In the genomic region with DNA sequence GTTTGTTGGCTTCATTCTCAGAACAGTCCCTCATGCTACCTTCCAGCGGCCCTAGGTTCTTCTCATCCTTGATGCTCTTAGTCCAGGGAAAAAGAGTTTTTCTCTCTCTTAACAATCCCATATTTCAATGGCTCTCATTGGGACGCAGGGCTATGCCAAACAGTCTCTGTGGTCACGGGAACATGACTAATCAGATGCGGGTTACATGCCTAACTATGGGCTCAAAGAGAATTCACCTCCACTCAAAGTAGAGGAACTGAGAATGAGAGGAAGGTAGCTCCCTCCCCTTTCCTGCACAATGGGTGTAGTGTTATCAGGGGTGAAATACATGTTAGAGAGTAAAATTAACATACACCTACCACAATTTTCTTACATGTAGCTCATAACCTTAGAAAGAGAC, we compare ENCODE assay signal across 25 cellular contexts. TPM values are rescaled to one million over a fixed set of nuclear protein-coding genes. Genes with fewer than 3 reads are reported as not detected.
DNase-seq lines count a peak whose midpoint lies in the region; ATAC-seq, FAIRE-seq and TF ChIP-seq lines count a peak whose summit lies in the region.
"Had no signal": no experiment of that assay in that cellular context is flagged by ENCODE, and none has a peak within 500 bp of the region (broad histone marks: within the 10 kb centered on the region; RNA-seq: fewer than 3 reads in every experiment).

No MANE protein-coding gene starts in this region.

- in situ Hi-C loops in SK-MEL-5 (cut with HindIII; ENCODE audit: low pct_unique_long_range_greater_than_20kb, low sequenced_read_pairs), result no loop called here

- ATAC-seq in HG03571 (IDR thresholded peaks at IDR 0.05; ENCODE audit: unreplicated experiment) (no peak), GM18502 (IDR thresholded peaks at IDR 0.05; ENCODE audit: poor library complexity, unreplicated experiment) (no peak)
- ATAC-seq: foreskin keratinocyte, heart right ventricle, SK-N-SH treated with all-trans-retinoic acid at 6 μM for 48 hours had no signal

- peak; percentile 59 for FAIRE-seq in GM12891 (lab: Jason Lieb, UNC)

- no peak for DNase-seq in GM12891 (ENCODE audit: insufficient read length, low spot score)
- DNase-seq in M059J (ENCODE audit: low read depth), result peak; percentile 67
- peak; percentile 83 for DNase-seq in SK-MEL-5 (ENCODE audit: low read depth, low spot score)
- peak; percentile 25 for DNase-seq in myocyte (ENCODE audit: low read depth)
- no peak for DNase-seq in GM19238 (ENCODE audit: insufficient read length, low spot score)
- DNase-seq in LoVo (ENCODE audit: low spot score), result no peak
- DNase-seq: activated effector memory CD4-positive, alpha-beta T cell treated with anti-CD3 and anti-CD28 coated beads, Interleukin-2, amount 50 U/mL, for 16 hours; activated naive CD8-positive, alpha-beta T cell treated with anti-CD3 and anti-CD28 coated beads, Interleukin-2, amount 10 ng/mL, durations not matched to agents 7 days and 5 days; activated T-cell treated with anti-CD3 and anti-CD28 coated beads, Interleukin-2, amount 50 U/mL, for 1 hour; central memory CD4-positive, alpha-beta T cell; DMS79; endodermal cell; foreskin keratinocyte; GF-D8; heart right ventricle; KBM-7; kidney glomerular epithelial cell; NCI-H187 treated with DMSO at 0.1 percent for 48 hours; NCI-H526; spleen; T-helper 2 cell; upper lobe of left lung had no signal

- no peak for TF ChIP-seq POLR2A in GM12891 (IDR thresholded peaks at IDR 0.05; ENCODE audit: low read depth, low read length)

TF ChIP-seq in GM12891, 5 proteins besides CTCF, POLR2A, EP300 and RAD21:
- TF ChIP-seq PAX5 (IDR thresholded peaks at IDR 0.05; ENCODE audit: insufficient read depth, low read length, severe bottlenecking) (no peak), POU2F2 (IDR thresholded peaks at IDR 0.05; ENCODE audit: low read depth, low read length) (no peak), SPI1 (IDR thresholded peaks at IDR 0.05; ENCODE audit: low read depth, low read length) (peak; percentile 83), POLR2AphosphoS5 (IDR thresholded peaks at IDR 0.05; ENCODE audit: low read depth, low read length) (no peak), TAF1 (IDR thresholded peaks at IDR 0.05; ENCODE audit: low read depth, low read length) (no peak)

RNA-seq across cellular contexts. Expression of gene ATRN, which starts 18.1 kb away (rescaled TPM):
- polyA plus RNA-seq in GM12891 (2012; ENCODE audit: low read depth, missing spikeins), result 3.5 TPM
- 16.5 and 33.7 TPM in 2 replicates for total RNA-seq in M059J (2014; rRNA removed; shearing (Covaris generic))
- 53.6 and 54.1 TPM in 2 replicates for total RNA-seq in SK-MEL-5 (2014; rRNA removed; shearing (Covaris generic))
- 68.6 and 87.8 TPM in 2 replicates for polyA plus RNA-seq in SK-MEL-5 (2015; cell fraction: cytosol; rRNA removed)
- 24.1 and 31.4 TPM in 2 replicates for polyA plus RNA-seq in SK-MEL-5 (2015; cell fraction: nucleus; rRNA removed)
- 30.1 and 33.5 TPM in 2 replicates for total RNA-seq in myocyte
- polyA plus RNA-seq in myocyte (2012), result 27.9 TPM

RNA-seq across cellular contexts. Expression of gene DNAAF9, which starts 45.2 kb away (rescaled TPM):
- polyA plus RNA-seq in GM12891 (2012; ENCODE audit: low read depth, missing spikeins), result 0.63 TPM
- total RNA-seq in M059J (2014; rRNA removed; shearing (Covaris generic)), result 3.0 and 7.6 TPM in 2 replicates
- total RNA-seq in SK-MEL-5 (2014; rRNA removed; shearing (Covaris generic)), result 7.5 and 7.9 TPM in 2 replicates
- 7.3 and 9.6 TPM in 2 replicates for polyA plus RNA-seq in SK-MEL-5 (2015; cell fraction: cytosol; rRNA removed)
- polyA plus RNA-seq in SK-MEL-5 (2015; cell fraction: nucleus; rRNA removed), result 18.2 and 23.4 TPM in 2 replicates
- total RNA-seq in myocyte, result 9.4 and 10.6 TPM in 2 replicates
- polyA plus RNA-seq in myocyte (2012), result 6.7 TPM

Comparison
In these comparisons a context has a peak if more than half of its experiments do, and no peak if none do; other contexts are left out.
1. DNase-seq: peak in M059J (single experiment), SK-MEL-5 (single experiment) and myocyte (single experiment); none in GM12891 (single experiment), GM19238 (single experiment) and LoVo (single experiment).